Comparison of ENCODE assay signal across 8 cellular contexts in the genomic region with DNA sequence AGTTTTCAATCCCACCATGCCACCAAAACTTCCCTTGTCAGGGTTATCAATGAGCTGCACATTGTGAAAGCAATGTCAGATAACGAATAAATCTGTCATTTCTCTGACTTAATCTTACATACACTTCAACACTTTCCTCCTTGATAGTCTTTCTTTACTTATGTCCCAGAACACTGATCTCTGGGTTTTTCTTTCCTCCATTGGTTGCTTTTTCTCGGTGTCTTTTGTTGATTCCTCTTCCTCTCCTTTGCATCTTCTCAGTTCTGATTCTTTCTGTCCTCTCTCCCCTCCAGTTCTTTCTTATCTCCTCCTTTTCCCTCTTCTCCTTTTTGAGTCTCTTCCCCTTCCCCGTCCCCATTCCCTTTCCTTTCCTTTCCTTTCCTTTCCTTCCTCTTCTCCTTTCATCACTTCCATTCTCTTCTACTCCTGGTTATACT.
"Had no signal": no experiment of that assay in that cellular context is flagged by ENCODE, and none has a peak within 500 bp of the region (broad histone marks: within the 10 kb centered on the region; RNA-seq: fewer than 3 reads in every experiment).

No MANE protein-coding gene starts in this region.

- H3K27ac ChIP-seq: HL-60 had no signal

- H3K4me3 Mint-ChIP-seq: GM23338, H9, HFFc6, IgD-negative memory B cell had no signal

- H3K4me3 ChIP-seq: GM23338 had no signal

- DNase-seq: H9, HCEC 1CT, HFFc6, KG1 had no signal

- H3K27me3 Mint-ChIP-seq: IgD-negative memory B cell had no signal

- H3K9me3 Mint-ChIP-seq: GM23338, H9, HFFc6 had no signal

- H3K27ac Mint-ChIP-seq: GM23338, H9, HFFc6, IgD-negative memory B cell had no signal

- ATAC-seq: GM23338, HepG2 had no signal

- H3K4me1 Mint-ChIP-seq: IgD-negative memory B cell had no signal
